Comparison of ENCODE assay signal across 8 cellular contexts in genomic region chr7:100825215-100825671, GRCh38. TPM values are rescaled to one million over a fixed set of nuclear protein-coding genes. Genes with fewer than 3 reads are reported as not detected.
DNase-seq lines count a peak whose midpoint lies in the region; ATAC-seq, FAIRE-seq and TF ChIP-seq lines count a peak whose summit lies in the region.

No MANE protein-coding gene starts in this region.

- H3K27me3 ChIP-seq in astrocyte (ENCODE audit: insufficient read depth, low read length): no peaks in the 10 kb centered on the region
- no peaks in the 10 kb centered on the region for H3K27me3 ChIP-seq in right cardiac atrium (ENCODE audit: control insufficient read depth, insufficient read depth)

- H3K4me2 ChIP-seq in astrocyte (ENCODE audit: low read length): peak overlapping the region; percentile 93

- intact Hi-C loops in Calu3 (cut with micrococcal nuclease; ENCODE audit: unreplicated experiment): loop anchor here (2.0 kb wide), 1 partner anchor 22 kb away; no protein-coding TSS in a partner anchor
- intact Hi-C loops in right cardiac atrium (cut with DNase I): no loop called here

- H3K9me3 Mint-ChIP-seq in Calu3 (ENCODE audit: low read depth, unreplicated experiment): no peaks in the 10 kb centered on the region
- no peaks in the 10 kb centered on the region for H3K9me3 Mint-ChIP-seq in astrocyte (ENCODE audit: unreplicated experiment)
- no peaks in the 10 kb centered on the region for H3K9me3 Mint-ChIP-seq in progenitor cell of endocrine pancreas (ENCODE audit: low read depth)
- H3K9me3 Mint-ChIP-seq in stimulated activated naive CD8-positive, alpha-beta T cell treated with anti-CD3 and anti-CD28 coated beads, Interleukin-15, amount 100 ng/mL, for 72 hours: no peaks in the 10 kb centered on the region

- H3K27ac Mint-ChIP-seq in Calu3 (ENCODE audit: unreplicated experiment) (peak overlapping the region; percentile 85), astrocyte (ENCODE audit: unreplicated experiment) (no peak overlapping the region), progenitor cell of endocrine pancreas (no peak overlapping the region)
- peak overlapping the region in 1 of 2 donors; percentile 62 for H3K27ac Mint-ChIP-seq in stimulated activated naive CD8-positive, alpha-beta T cell treated with anti-CD3 and anti-CD28 coated beads, Interleukin-15, amount 100 ng/mL, for 72 hours

- TF ChIP-seq CTCF in Calu3 (IDR thresholded peaks at IDR 0.05; ENCODE audit: unreplicated experiment): no peak
- TF ChIP-seq CTCF in astrocyte (IDR thresholded peaks at IDR 0.05; ENCODE audit: insufficient read depth, low read depth, low read length): no peak
- TF ChIP-seq CTCF in progenitor cell of endocrine pancreas (IDR thresholded peaks at IDR 0.05; ENCODE audit: unreplicated experiment): no peak

- H3K9me3 ChIP-seq in astrocyte (ENCODE audit: insufficient read depth, low read depth, low read length) (no peaks in the 10 kb centered on the region), right cardiac atrium (ENCODE audit: control insufficient read depth, low read length) (no peaks in the 10 kb centered on the region)

- H2AFZ ChIP-seq in astrocyte (ENCODE audit: low read depth, low read length): peak overlapping the region; percentile 44

- peaks cover 17% of the 10 kb centered on the region for H3K4me1 ChIP-seq in astrocyte (ENCODE audit: insufficient read depth, low read length)
- H3K4me1 ChIP-seq in right cardiac atrium (ENCODE audit: control insufficient read depth, insufficient read depth, low read length): no peaks in the 10 kb centered on the region

- CTCF ChIA-PET in Calu3 (lab: Charles Lee): interaction anchor here (0.6 to 1.5 kb wide), 6 partner anchors 10 to 120 kb away, joined by 3 to 9 read pairs (median 4); partner anchors contain the start of genes POP7 and SLC12A9

- no peak for DNase-seq in Calu3
- DNase-seq in astrocyte (ENCODE audit: low read depth): no peak
- DNase-seq in right cardiac atrium: peak; percentile 66 to 75 (median 69)
- DNase-seq in progenitor cell of endocrine pancreas (ENCODE audit: low spot score, unreplicated experiment): no peak
- DNase-seq in T-helper 1 cell: no peak
- DNase-seq in SW480 (ENCODE audit: low spot score): no peak
- DNase-seq in RKO (ENCODE audit: low spot score): no peak
- DNase-seq in stimulated activated naive CD8-positive, alpha-beta T cell treated with anti-CD3 and anti-CD28 coated beads, Interleukin-15, amount 100 ng/mL, for 72 hours: no peak

- H3K4me3 ChIP-seq in astrocyte (ENCODE audit: insufficient read depth, low read depth, low read length): peak overlapping the region; percentile 80
- H3K4me3 ChIP-seq in right cardiac atrium (ENCODE audit: low read length): peak overlapping the region; percentile 92

- no peak for FAIRE-seq in astrocyte (lab: Jason Lieb, UNC)

- H3K4me1 Mint-ChIP-seq in Calu3 (ENCODE audit: low read depth, unreplicated experiment) (peaks cover 21% of the 10 kb centered on the region), astrocyte (ENCODE audit: low read depth, unreplicated experiment) (peaks cover 8% of the 10 kb centered on the region), progenitor cell of endocrine pancreas (ENCODE audit: low read depth) (peaks cover 23% of the 10 kb centered on the region)
- peaks cover 27% of the 10 kb centered on the region for H3K4me1 Mint-ChIP-seq in stimulated activated naive CD8-positive, alpha-beta T cell treated with anti-CD3 and anti-CD28 coated beads, Interleukin-15, amount 100 ng/mL, for 72 hours

- H3K27ac ChIP-seq in astrocyte (ENCODE audit: low read depth, low read length) (no peak overlapping the region), right cardiac atrium (ENCODE audit: low read length) (peak overlapping the region; percentile 50)

- H3K36me3 Mint-ChIP-seq in Calu3 (ENCODE audit: insufficient read depth, unreplicated experiment): peaks cover 56% of the 10 kb centered on the region
- peaks cover 11% of the 10 kb centered on the region for H3K36me3 Mint-ChIP-seq in astrocyte (ENCODE audit: low read depth, unreplicated experiment)
- peaks cover 10% of the 10 kb centered on the region for H3K36me3 Mint-ChIP-seq in progenitor cell of endocrine pancreas (ENCODE audit: insufficient read depth)

- peak overlapping the region; percentile 71 for H3K9ac ChIP-seq in astrocyte (ENCODE audit: low read length)

- H3K36me3 ChIP-seq in astrocyte (ENCODE audit: insufficient read depth, low read length): peaks cover 17% of the 10 kb centered on the region

- no peaks in the 10 kb centered on the region for H3K27me3 Mint-ChIP-seq in Calu3 (ENCODE audit: unreplicated experiment)
- H3K27me3 Mint-ChIP-seq in astrocyte (ENCODE audit: low read depth, unreplicated experiment): no peaks in the 10 kb centered on the region
- H3K27me3 Mint-ChIP-seq in progenitor cell of endocrine pancreas: no peaks in the 10 kb centered on the region
- peaks cover 54% of the 10 kb centered on the region for H3K27me3 Mint-ChIP-seq in stimulated activated naive CD8-positive, alpha-beta T cell treated with anti-CD3 and anti-CD28 coated beads, Interleukin-15, amount 100 ng/mL, for 72 hours

- ATAC-seq in right cardiac atrium: peak; percentile 36 to 70
- no peak for ATAC-seq in stimulated activated naive CD8-positive, alpha-beta T cell treated with anti-CD3 and anti-CD28 coated beads, Interleukin-15, amount 100 ng/mL, for 72 hours

- 35% methylated on average over 16 of the region's 16 CpGs for WGBS in right cardiac atrium

- H4K20me1 ChIP-seq in astrocyte (ENCODE audit: insufficient read depth, low read length): peaks cover 51% of the 10 kb centered on the region

- H3K79me2 ChIP-seq in astrocyte (ENCODE audit: insufficient read depth, low read length): peaks cover 39% of the 10 kb centered on the region

- no TSS peak for BruUV-seq in Calu3 (replicated peaks; lab: Mats Ljungman, UMichigan)

- H3K4me3 Mint-ChIP-seq in Calu3 (ENCODE audit: low read depth, unreplicated experiment) (peak overlapping the region; percentile 92), astrocyte (ENCODE audit: unreplicated experiment) (peak overlapping the region; percentile 94), progenitor cell of endocrine pancreas (ENCODE audit: low read depth) (peak overlapping the region; percentile 99)
- no peak overlapping the region for H3K4me3 Mint-ChIP-seq in stimulated activated naive CD8-positive, alpha-beta T cell treated with anti-CD3 and anti-CD28 coated beads, Interleukin-15, amount 100 ng/mL, for 72 hours

RNA-seq across cellular contexts. Expression of gene EPHB4, which starts 2.1 kb away (rescaled TPM):
- total RNA-seq in Calu3 (2022) (63.7 and 72.4 TPM in 2 replicates), astrocyte (62.4 and 73.6 TPM in 2 replicates), right cardiac atrium (10 to 100 TPM; 28.0 to 51.4 (median 33.6) TPM), progenitor cell of endocrine pancreas (164 TPM in 2 replicates)
- polyA plus RNA-seq in right cardiac atrium: 14.4 TPM

RNA-seq across cellular contexts. Expression of gene SLC12A9, which starts 27.3 kb away (rescaled TPM):
- total RNA-seq in Calu3 (2022) (29.9 and 36.6 TPM in 2 replicates), astrocyte (26.7 and 30.5 TPM in 2 replicates), right cardiac atrium (10 to 100 TPM in 3 of 4 donors, 1 to 10 TPM in 1; 9.3 to 16.9 (median 12.6) TPM), progenitor cell of endocrine pancreas (57.9 and 62.6 TPM in 2 replicates)
- polyA plus RNA-seq in right cardiac atrium: 6.4 TPM

RNA-seq across cellular contexts. Expression of gene TRIP6, which starts 41.9 kb away (rescaled TPM):
- 50.0 and 63.5 TPM in 2 replicates for total RNA-seq in Calu3 (2022)
- total RNA-seq in astrocyte: 86.9 and 99.9 TPM in 2 replicates
- 10 to 100 TPM; 34.1 to 49.6 (median 46.9) TPM for total RNA-seq in right cardiac atrium
- polyA plus RNA-seq in right cardiac atrium: 31.4 TPM
- 76.9 and 87.0 TPM in 2 replicates for total RNA-seq in progenitor cell of endocrine pancreas

RNA-seq across cellular contexts. Expression of gene SRRT, which starts 49.7 kb away (rescaled TPM):
- 151 and 157 TPM in 2 replicates for total RNA-seq in Calu3 (2022)
- total RNA-seq in astrocyte: 112 and 118 TPM in 2 replicates
- total RNA-seq in right cardiac atrium: 10 to 100 TPM; 79.1 to 88.0 (median 82.2) TPM
- 45.8 TPM for polyA plus RNA-seq in right cardiac atrium
- total RNA-seq in progenitor cell of endocrine pancreas: 293 and 302 TPM in 2 replicates

Comparison
In these comparisons a context has a peak if more than half of its experiments do, and no peak if none do; other contexts are left out.
1. DNase-seq: peak in right cardiac atrium (3 of 3); none in Calu3 (single experiment), astrocyte (single experiment), progenitor cell of endocrine pancreas (single experiment), T-helper 1 cell (0 of 5), SW480 (single experiment), RKO (single experiment) and stimulated activated naive CD8-positive, alpha-beta T cell treated with anti-CD3 and anti-CD28 coated beads, Interleukin-15, amount 100 ng/mL, for 72 hours (0 of 2).
2. H3K4me3 Mint-ChIP-seq: peak in Calu3 (single experiment), astrocyte (single experiment) and progenitor cell of endocrine pancreas (single experiment); none in stimulated activated naive CD8-positive, alpha-beta T cell treated with anti-CD3 and anti-CD28 coated beads, Interleukin-15, amount 100 ng/mL, for 72 hours (0 of 2).